Comparison of ENCODE assay signal across 29 cellular contexts in genomic region chr22:25569983-25570382, GRCh38.
DNase-seq lines count a peak whose midpoint lies in the region; ATAC-seq, FAIRE-seq and TF ChIP-seq lines count a peak whose summit lies in the region.
"Had no signal": no experiment of that assay in that cellular context is flagged by ENCODE, and none has a peak within 500 bp of the region (broad histone marks: within the 10 kb centered on the region; RNA-seq: fewer than 3 reads in every experiment).

No MANE protein-coding gene starts in this region.

- TF ChIP-seq POLR2A in erythroblast (IDR thresholded peaks at IDR 0.05; ENCODE audit: low read length) = no peak

- peak; percentile 82 for FAIRE-seq in GM19239 (lab: Jason Lieb, UNC)

- no peaks in the 10 kb centered on the region for H3K9me3 ChIP-seq in BLaER1
- no peaks in the 10 kb centered on the region for H3K9me3 ChIP-seq in endocrine pancreas (ENCODE audit: control insufficient read depth, low read length)
- H3K9me3 ChIP-seq: HAP-1, Peyer's patch, spleen, thoracic aorta had no signal

- no peaks in the 10 kb centered on the region for H3K9me3 Mint-ChIP-seq in effector memory CD8-positive, alpha-beta T cell
- H3K9me3 Mint-ChIP-seq: CD4-positive, alpha-beta memory T cell had no signal

- H3K27me3 ChIP-seq in BLaER1 (no peaks in the 10 kb centered on the region), endocrine pancreas (ENCODE audit: control insufficient read depth, insufficient read depth, low read length) (no peaks in the 10 kb centered on the region)
- H3K27me3 ChIP-seq: cardiac muscle cell, Peyer's patch had no signal

- peak overlapping the region; percentile 22; the same call in 1 of the 2 replicates for H3K4me2 ChIP-seq in BLaER1

- H3K4me1 ChIP-seq in BLaER1 (peaks cover 43% of the 10 kb centered on the region), endocrine pancreas (ENCODE audit: control insufficient read depth, insufficient read depth, low read length) (peaks cover 41% of the 10 kb centered on the region)

- H4K20me1 ChIP-seq in BLaER1 = peaks cover 79% of the 10 kb centered on the region

- H3K4me3 ChIP-seq in BLaER1 (no peak overlapping the region), endocrine pancreas (ENCODE audit: control insufficient read depth, insufficient read depth, low read length) (peak overlapping the region; percentile 92)
- H3K4me3 ChIP-seq: cardiac muscle cell, HAP-1, Peyer's patch, thoracic aorta had no signal

- peaks cover 51 to 64% of the 10 kb centered on the region in 2 donors for H3K27me3 Mint-ChIP-seq in effector memory CD8-positive, alpha-beta T cell

- H3K9ac ChIP-seq in BLaER1 (no peak overlapping the region), endocrine pancreas (ENCODE audit: control insufficient read depth, insufficient read depth, low read length) (no peak overlapping the region)

- H3K36me3 Mint-ChIP-seq in effector memory CD8-positive, alpha-beta T cell (ENCODE audit: insufficient read depth) = no peaks in the 10 kb centered on the region
- H3K36me3 Mint-ChIP-seq: mesothelial cell of epicardium had no signal

- H3K27ac Mint-ChIP-seq in effector memory CD8-positive, alpha-beta T cell = no peak overlapping the region
- H3K27ac Mint-ChIP-seq: activated naive CD4-positive, alpha-beta T cell treated with anti-CD3 and anti-CD28 coated beads, Interleukin-2, amount 50 U/mL, for 24 hours; CD4-positive, alpha-beta memory T cell; mesothelial cell of epicardium; naive thymus-derived CD4-positive, alpha-beta T cell; T-helper 17 cell had no signal

- ATAC-seq in effector memory CD8-positive, alpha-beta T cell (replicated peaks) = no peak
- ATAC-seq: left ventricle myocardium superior; naive thymus-derived CD4-positive, alpha-beta T cell; T-helper 17 cell had no signal

- H3K36me3 ChIP-seq in BLaER1 (peaks cover 3% of the 10 kb centered on the region; the same call in 1 of the 2 replicates), endocrine pancreas (ENCODE audit: control insufficient read depth, insufficient read depth, low read length) (no peaks in the 10 kb centered on the region)
- H3K36me3 ChIP-seq: cardiac muscle cell, HAP-1, Peyer's patch, spleen, thoracic aorta, WERI-Rb-1 had no signal

- H3K27ac ChIP-seq in BLaER1 = no peak overlapping the region
- H3K27ac ChIP-seq: cardiac muscle cell, Peyer's patch, thoracic aorta, WERI-Rb-1 had no signal

- H3K4me3 Mint-ChIP-seq in effector memory CD8-positive, alpha-beta T cell = no peak overlapping the region
- H3K4me3 Mint-ChIP-seq: activated naive CD4-positive, alpha-beta T cell treated with anti-CD3 and anti-CD28 coated beads, Interleukin-2, amount 50 U/mL, for 24 hours; CD4-positive, alpha-beta memory T cell; mesothelial cell of epicardium; naive thymus-derived CD4-positive, alpha-beta T cell; T-helper 17 cell had no signal

- peaks cover 5 to 6% of the 10 kb centered on the region in 2 donors for H3K4me1 Mint-ChIP-seq in effector memory CD8-positive, alpha-beta T cell (ENCODE audit: low read depth in 2 of 2)

- DNase-seq in GM19239 (ENCODE audit: insufficient read length, low spot score) = no peak
- peak; percentile 59 for DNase-seq in NOMO-1 treated with DMSO at 0.1 percent for 48 hours (lab: John Stamatoyannopoulos, UW; ENCODE audit: unreplicated experiment)
- DNase-seq in activated CD4-positive, alpha-beta T cell treated with anti-CD3 and anti-CD28 coated beads for 4 hours = no peak
- DNase-seq in erythroblast (lab: John Stamatoyannopoulos, UW) = no peak
- no peak for DNase-seq in NCI-H146 treated with DMSO at 0.1 percent for 48 hours (lab: John Stamatoyannopoulos, UW; ENCODE audit: unreplicated experiment)
- no peak for DNase-seq in effector memory CD8-positive, alpha-beta T cell
- DNase-seq: activated CD4-positive, alpha-beta T cell treated with anti-CD3 and anti-CD28 coated beads, Interleukin-2, amount 50 U/mL, for 4 hours; activated CD8-positive, alpha-beta memory T cell treated with anti-CD3 and anti-CD28 coated beads, Interleukin-2, amount 50 U/mL, for 4 hours; aorta; CD4-positive, alpha-beta memory T cell; DMS 273 treated with DMSO at 0.1 percent for 48 hours; islet precursor cell; left ventricle myocardium superior; naive thymus-derived CD4-positive, alpha-beta T cell; NCI-H1417; NCI-H446; Peyer's patch; spleen; stimulated activated CD4-positive, alpha-beta T cell treated with anti-CD3 and anti-CD28 coated beads, Interleukin-2, amount 100 ng/mL, for 48 hours; stimulated activated naive CD4-positive, alpha-beta T cell; T-helper 17 cell; WERI-Rb-1 had no signal
